ENCODE assay signal across 19 cellular contexts in the genomic region with DNA sequence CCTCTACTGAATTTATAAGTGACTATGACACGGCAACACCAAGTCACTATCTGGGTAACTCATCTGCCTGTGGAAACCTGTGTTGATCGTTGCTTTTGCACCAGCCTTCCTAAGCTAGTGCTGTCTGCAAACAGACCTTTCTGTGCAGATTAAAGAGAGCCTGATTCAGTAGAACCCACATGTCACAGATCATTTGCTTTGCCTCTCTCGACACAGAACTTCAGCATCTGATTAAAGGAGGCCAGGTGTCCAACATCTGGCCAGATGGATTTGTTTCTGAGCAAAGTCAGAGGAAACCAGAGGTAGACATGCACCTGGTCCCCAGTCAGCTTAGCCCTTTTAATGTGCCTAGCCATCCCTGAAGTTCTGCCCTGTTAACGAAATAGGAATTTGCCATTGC. TPM values are rescaled to one million over a fixed set of nuclear protein-coding genes. Genes with fewer than 3 reads are reported as not detected.
DNase-seq lines count a peak whose midpoint lies in the region; ATAC-seq and TF ChIP-seq lines count a peak whose summit lies in the region.
"Had no signal": no experiment of that assay in that cellular context is flagged by ENCODE, and none has a peak within 500 bp of the region (broad histone marks: within the 10 kb centered on the region; RNA-seq: fewer than 3 reads in every experiment).

No MANE protein-coding gene starts in this region.

- no peak overlapping the region for H3K4me3 ChIP-seq in sigmoid colon
- H3K4me3 ChIP-seq: prostate gland had no signal

- no peak for TF ChIP-seq EP300 in sigmoid colon (IDR thresholded peaks at IDR 0.05)

- ATAC-seq in GM18519 (IDR thresholded peaks at IDR 0.05; ENCODE audit: low FRiP score, unreplicated experiment) = peak; percentile 43
- ATAC-seq in GM19467 (IDR thresholded peaks at IDR 0.05; ENCODE audit: unreplicated experiment) = peak; percentile 60
- peak; percentile 77 for ATAC-seq in HG02852 (IDR thresholded peaks at IDR 0.05; ENCODE audit: unreplicated experiment)
- peak; percentile 72 for ATAC-seq in HG03558 (IDR thresholded peaks at IDR 0.05; ENCODE audit: extremely low read depth, unreplicated experiment)
- ATAC-seq: activated naive CD4-positive, alpha-beta T cell treated with anti-CD3 and anti-CD28 coated beads, Interleukin-2, amount 50 U/mL, for 72 hours; left ventricle myocardium superior had no signal

- H3K4me1 ChIP-seq in sigmoid colon = peaks cover 0 to 6% (median 2%) of the 10 kb centered on the region in 4 donors
- H3K4me1 ChIP-seq: prostate gland had no signal

- no peaks in the 10 kb centered on the region for H3K27me3 ChIP-seq in sigmoid colon

- no peak for DNase-seq in NCI-H2029 (lab: John Stamatoyannopoulos, UW)
- DNase-seq in sigmoid colon = no peak
- no peak for DNase-seq in SKM-1 treated with dmso at 0.1 percent for 144 hours (lab: John Stamatoyannopoulos, UW; ENCODE audit: unreplicated experiment)
- no peak for DNase-seq in Ammon's horn (ENCODE audit: low spot score)
- DNase-seq: activated CD4-positive, alpha-beta T cell treated with anti-CD3 and anti-CD28 coated beads for 4 hours; activated T-cell treated with anti-CD3 and anti-CD28 coated beads for 4 hours; left ventricle myocardium superior; NCI-H1436 treated with DMSO at 0.1 percent for 48 hours; NCI-H748 treated with DMSO at 0.1 percent for 48 hours; Right ventricle myocardium superior had no signal

- H3K9me3 ChIP-seq in sigmoid colon = no peaks in the 10 kb centered on the region
- H3K9me3 ChIP-seq: prostate gland had no signal

- 56 to 67% methylated on average over 4 of the region's 4 CpGs for WGBS in sigmoid colon, 2 donors

- H3K27ac ChIP-seq in sigmoid colon = no peak overlapping the region
- H3K27ac ChIP-seq: KMS-11, prostate gland had no signal

- TF ChIP-seq CTCF in sigmoid colon (IDR thresholded peaks at IDR 0.05) = no peak

- no peaks in the 10 kb centered on the region for H3K36me3 ChIP-seq in sigmoid colon
- H3K36me3 ChIP-seq: prostate gland had no signal

- no peak for TF ChIP-seq POLR2A in sigmoid colon (IDR thresholded peaks at IDR 0.05)

- intact Hi-C loops in sigmoid colon (cut with DNase I) = no loop called here

RNA-seq across cellular contexts. Expression of gene TTR, which starts 15.0 kb away (rescaled TPM):
- total RNA-seq in sigmoid colon = under 1 TPM in 1 of 4 donors, not detected in 3; 0.82 TPM
- 1 to 10 TPM in 1 of 3 donors, under 1 TPM in 1, not detected in 1; 0.31 to 7.2 TPM for polyA plus RNA-seq in sigmoid colon
- total RNA-seq: activated naive CD4-positive, alpha-beta T cell treated with anti-CD3 and anti-CD28 coated beads, Interleukin-2, amount 50 U/mL, for 72 hours; left ventricle myocardium superior; Right ventricle myocardium superior; subcutaneous adipose tissue; T-helper 2 cell treated with Interferon-gamma antibody and Interleukin-4, amounts not matched to agents 100 ng/mL and 5 ng/mL, for 36 hours had no signal
